In the genomic region with DNA sequence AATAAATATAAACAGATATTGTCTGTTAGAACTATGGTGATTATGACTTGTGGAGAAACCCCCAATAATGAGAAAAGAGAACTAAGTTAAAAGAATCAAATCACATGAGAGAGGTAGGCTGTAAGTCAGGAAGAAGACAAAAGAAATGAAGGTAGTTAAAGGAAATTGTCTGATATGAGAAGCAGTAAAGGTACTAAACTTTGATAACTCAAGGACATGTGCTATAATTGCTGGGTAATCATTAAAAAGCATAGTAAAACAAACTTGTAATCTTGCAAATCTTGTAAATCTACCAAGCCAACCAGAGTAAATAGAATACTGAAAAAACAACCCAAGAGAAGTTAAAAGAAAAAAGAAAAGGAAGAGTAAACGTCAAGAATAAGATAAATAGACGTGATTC, we compare ENCODE assay signal across 30 cellular contexts.
"Had no signal": no experiment of that assay in that cellular context is flagged by ENCODE, and none has a peak within 500 bp of the region (broad histone marks: within the 10 kb centered on the region; RNA-seq: fewer than 3 reads in every experiment).

No MANE protein-coding gene starts in this region.

- H3K36me3 ChIP-seq: adrenal gland, gastrocnemius medialis had no signal

- H3K27ac ChIP-seq: adrenal gland, body of pancreas, coronary artery, dorsolateral prefrontal cortex, gastrocnemius medialis had no signal

- ATAC-seq: activated CD4-positive, alpha-beta T cell treated with anti-CD3 and anti-CD28 coated beads for 36 hours; activated CD8-positive, alpha-beta memory T cell treated with anti-CD3 and anti-CD28 coated beads, Interleukin-2, amount 10 ng/mL, durations not matched to agents 7 days and 5 days; activated CD8-positive, alpha-beta T cell treated with anti-CD3 and anti-CD28 coated beads, Interleukin-2, amount 10 ng/mL, durations not matched to agents 7 days and 5 days; activated naive CD8-positive, alpha-beta T cell treated with anti-CD3 and anti-CD28 coated beads, Interleukin-2, amount 50 U/mL, for 24 hours; body of pancreas; esophagus mucosa; gastrocnemius medialis; T-helper 17 cell had no signal

- DNase-seq: activated CD4-positive, alpha-beta memory T cell treated with anti-CD3 and anti-CD28 coated beads for 36 hours; activated CD4-positive, alpha-beta T cell treated with anti-CD3 and anti-CD28 coated beads for 36 hours; activated CD4-positive, alpha-beta T cell treated with anti-CD3 and anti-CD28 coated beads, Interleukin-2, amount 10 ng/mL, durations not matched to agents 24 days and 14 days; activated CD4-positive, CD25-positive, alpha-beta regulatory T cell; activated CD4-positive, CD25-positive, alpha-beta regulatory T cell treated with anti-CD3 and anti-CD28 coated beads, Interleukin-2, amount 50 U/mL, for 72 hours; activated CD8-positive, alpha-beta memory T cell treated with anti-CD3 and anti-CD28 coated beads, Interleukin-2, amount 10 ng/mL, durations not matched to agents 7 days and 5 days; activated CD8-positive, alpha-beta memory T cell treated with anti-CD3 and anti-CD28 coated beads, Interleukin-2, amount 50 U/mL, for 4 hours; activated CD8-positive, alpha-beta T cell treated with anti-CD3 and anti-CD28 coated beads, Interleukin-2, amount 10 ng/mL, durations not matched to agents 7 days and 5 days; activated effector memory CD4-positive, alpha-beta T cell treated with anti-CD3 and anti-CD28 coated beads, Interleukin-2, amount 50 U/mL, for 16 hours; activated naive CD4-positive, alpha-beta T cell treated with anti-CD3 and anti-CD28 coated beads for 36 hours; activated naive CD8-positive, alpha-beta T cell treated with anti-CD3 and anti-CD28 coated beads for 36 hours; activated naive CD8-positive, alpha-beta T cell treated with anti-CD3 and anti-CD28 coated beads, Interleukin-2, amount 50 U/mL, for 24 hours; activated T-cell treated with anti-CD3 and anti-CD28 coated beads, Interleukin-2, amount 50 U/mL, for 1 hour; activated T-cell treated with anti-CD3 and anti-CD28 coated beads, Interleukin-2, amount 50 U/mL, for 48 hours; adrenal gland; amygdala; aorta; body of pancreas; caudate nucleus; dorsolateral prefrontal cortex; effector memory CD4-positive, alpha-beta T cell; endodermal cell; foreskin fibroblast; gastrocnemius medialis; glutamatergic neuron; T-helper 1 cell; T-helper 17 cell; T1000 had no signal

- H3K4me1 ChIP-seq: adrenal gland, gastrocnemius medialis had no signal

- H3K9me3 ChIP-seq: adrenal gland, body of pancreas, gastrocnemius medialis had no signal

- H3K4me3 ChIP-seq: adrenal gland, body of pancreas, coronary artery, dorsolateral prefrontal cortex, gastrocnemius medialis had no signal

- H3K27me3 ChIP-seq: adrenal gland, body of pancreas, dorsolateral prefrontal cortex, gastrocnemius medialis had no signal
